1 cellular context compared by ENCODE assay signal in the genomic region with DNA sequence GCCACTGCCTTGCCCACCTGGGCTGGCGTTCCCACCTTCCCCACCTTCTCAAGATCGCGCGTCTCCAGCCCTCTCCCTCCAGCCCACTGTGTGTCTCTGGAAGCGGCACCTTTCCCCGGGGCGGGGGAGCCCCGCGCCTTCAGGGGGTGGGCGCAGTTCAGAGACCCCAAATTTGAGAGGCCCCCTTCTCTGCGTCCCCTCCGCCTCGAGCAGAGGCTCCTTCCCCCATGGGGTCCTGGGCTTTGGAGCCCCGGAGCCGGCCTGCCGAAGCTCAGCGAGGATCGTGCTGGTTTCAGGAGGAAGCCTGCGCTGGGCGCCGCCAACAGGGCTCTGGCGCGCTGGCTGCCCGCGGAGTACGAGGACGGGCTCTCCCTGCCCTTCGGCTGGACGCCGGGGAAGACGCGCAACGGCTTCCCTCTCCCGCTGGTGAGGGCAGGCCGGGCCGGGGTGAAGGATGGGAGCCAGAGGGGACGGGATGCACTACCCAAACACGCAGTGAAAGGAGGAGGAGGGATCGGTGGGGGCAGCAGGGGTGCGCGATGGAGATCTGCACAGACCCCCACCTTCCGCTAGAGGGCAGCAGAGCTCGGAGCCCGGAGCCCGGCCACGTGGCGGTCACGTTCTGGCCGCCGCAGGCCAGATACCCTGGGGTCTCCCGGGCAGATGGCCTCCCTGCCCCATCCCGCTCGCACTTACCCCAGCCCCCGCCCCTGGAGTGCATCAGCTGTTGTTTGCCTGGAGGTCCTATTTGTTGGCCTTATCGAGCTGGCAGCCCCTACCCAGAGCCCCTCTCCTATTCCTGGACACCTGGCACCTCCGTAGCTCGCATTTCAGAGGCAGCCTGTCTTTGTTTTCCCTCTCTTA.
A peak's percentile ranks its signal among the peaks of the same experiment; 100 is the strongest.
TF ChIP-seq lines count a peak whose summit lies in the region.

No MANE protein-coding gene starts in this region.

TF ChIP-seq in K562, 482 proteins besides CTCF, POLR2A, EP300 and RAD21 (continued from another document and continues in another):
- TF ChIP-seq RREB1 (CRISPR knock-in tag; IDR thresholded peaks at IDR 0.05): no peak
- TF ChIP-seq HDGF (IDR thresholded peaks at IDR 0.05): no peak
- TF ChIP-seq, protein P1, sequence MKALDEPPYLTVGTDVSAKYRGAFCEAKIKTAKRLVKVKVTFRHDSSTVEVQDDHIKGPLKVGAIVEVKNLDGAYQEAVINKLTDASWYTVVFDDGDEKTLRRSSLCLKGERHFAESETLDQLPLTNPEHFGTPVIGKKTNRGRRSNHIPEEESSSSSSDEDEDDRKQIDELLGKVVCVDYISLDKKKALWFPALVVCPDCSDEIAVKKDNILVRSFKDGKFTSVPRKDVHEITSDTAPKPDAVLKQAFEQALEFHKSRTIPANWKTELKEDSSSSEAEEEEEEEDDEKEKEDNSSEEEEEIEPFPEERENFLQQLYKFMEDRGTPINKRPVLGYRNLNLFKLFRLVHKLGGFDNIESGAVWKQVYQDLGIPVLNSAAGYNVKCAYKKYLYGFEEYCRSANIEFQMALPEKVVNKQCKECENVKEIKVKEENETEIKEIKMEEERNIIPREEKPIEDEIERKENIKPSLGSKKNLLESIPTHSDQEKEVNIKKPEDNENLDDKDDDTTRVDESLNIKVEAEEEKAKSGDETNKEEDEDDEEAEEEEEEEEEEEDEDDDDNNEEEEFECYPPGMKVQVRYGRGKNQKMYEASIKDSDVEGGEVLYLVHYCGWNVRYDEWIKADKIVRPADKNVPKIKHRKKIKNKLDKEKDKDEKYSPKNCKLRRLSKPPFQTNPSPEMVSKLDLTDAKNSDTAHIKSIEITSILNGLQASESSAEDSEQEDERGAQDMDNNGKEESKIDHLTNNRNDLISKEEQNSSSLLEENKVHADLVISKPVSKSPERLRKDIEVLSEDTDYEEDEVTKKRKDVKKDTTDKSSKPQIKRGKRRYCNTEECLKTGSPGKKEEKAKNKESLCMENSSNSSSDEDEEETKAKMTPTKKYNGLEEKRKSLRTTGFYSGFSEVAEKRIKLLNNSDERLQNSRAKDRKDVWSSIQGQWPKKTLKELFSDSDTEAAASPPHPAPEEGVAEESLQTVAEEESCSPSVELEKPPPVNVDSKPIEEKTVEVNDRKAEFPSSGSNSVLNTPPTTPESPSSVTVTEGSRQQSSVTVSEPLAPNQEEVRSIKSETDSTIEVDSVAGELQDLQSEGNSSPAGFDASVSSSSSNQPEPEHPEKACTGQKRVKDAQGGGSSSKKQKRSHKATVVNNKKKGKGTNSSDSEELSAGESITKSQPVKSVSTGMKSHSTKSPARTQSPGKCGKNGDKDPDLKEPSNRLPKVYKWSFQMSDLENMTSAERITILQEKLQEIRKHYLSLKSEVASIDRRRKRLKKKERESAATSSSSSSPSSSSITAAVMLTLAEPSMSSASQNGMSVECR (CRISPR knock-in tag; IDR thresholded peaks at IDR 0.05): no peak; the same call in 1 of the 2 replicates
- TF ChIP-seq ZNF592 (IDR thresholded peaks at IDR 0.05): peak; percentile 84
- no peak for TF ChIP-seq ZKSCAN8 (CRISPR knock-in tag; IDR thresholded peaks at IDR 0.05)
- TF ChIP-seq SMARCA5 (IDR thresholded peaks at IDR 0.05): no peak
- TF ChIP-seq MCM5 (IDR thresholded peaks at IDR 0.05; ENCODE audit: low read depth): no peak
- no peak for TF ChIP-seq NFXL1 (CRISPR knock-in tag; IDR thresholded peaks at IDR 0.05)
- TF ChIP-seq ZNF586 (CRISPR knock-in tag; conservative IDR thresholded peaks at IDR 0.05): no peak
- TF ChIP-seq CC2D1A (IDR thresholded peaks at IDR 0.05): no peak
- no peak for TF ChIP-seq BCL6 (CRISPR knock-in tag; IDR thresholded peaks at IDR 0.05)
- TF ChIP-seq ZNF551 (CRISPR knock-in tag; IDR thresholded peaks at IDR 0.05): no peak
- no peak for TF ChIP-seq NUFIP1 (IDR thresholded peaks at IDR 0.05; ENCODE audit: partially characterized antibody)
- TF ChIP-seq SIN3B (IDR thresholded peaks at IDR 0.05; ENCODE audit: low read depth): no peak
- no peak for TF ChIP-seq DNMT1 (IDR thresholded peaks at IDR 0.05)
- no peak; the same call in 1 of the 2 replicates for TF ChIP-seq MTA3 (IDR thresholded peaks at IDR 0.05; ENCODE audit: borderline replicate concordance)
- no peak for TF ChIP-seq MTF1 (CRISPR knock-in tag; IDR thresholded peaks at IDR 0.05; ENCODE audit: borderline replicate concordance)
- peak; percentile 30 to 68; a peak in 3 of 4 replicates for TF ChIP-seq RCOR1 (IDR thresholded peaks at IDR 0.05; ENCODE audit: borderline replicate concordance in 1 of 2, low read depth in 2 of 2, low read length in 2 of 2)
- no peak for TF ChIP-seq MIER1 (IDR thresholded peaks at IDR 0.05; ENCODE audit: low read depth)
- no peak for TF ChIP-seq CEBPZ (IDR thresholded peaks at IDR 0.05; ENCODE audit: borderline replicate concordance, low read depth, low read length)
- TF ChIP-seq, protein P2, sequence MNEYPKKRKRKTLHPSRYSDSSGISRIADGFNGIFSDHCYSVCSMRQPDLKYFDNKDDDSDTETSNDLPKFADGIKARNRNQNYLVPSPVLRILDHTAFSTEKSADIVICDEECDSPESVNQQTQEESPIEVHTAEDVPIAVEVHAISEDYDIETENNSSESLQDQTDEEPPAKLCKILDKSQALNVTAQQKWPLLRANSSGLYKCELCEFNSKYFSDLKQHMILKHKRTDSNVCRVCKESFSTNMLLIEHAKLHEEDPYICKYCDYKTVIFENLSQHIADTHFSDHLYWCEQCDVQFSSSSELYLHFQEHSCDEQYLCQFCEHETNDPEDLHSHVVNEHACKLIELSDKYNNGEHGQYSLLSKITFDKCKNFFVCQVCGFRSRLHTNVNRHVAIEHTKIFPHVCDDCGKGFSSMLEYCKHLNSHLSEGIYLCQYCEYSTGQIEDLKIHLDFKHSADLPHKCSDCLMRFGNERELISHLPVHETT (CRISPR knock-in tag; conservative IDR thresholded peaks at IDR 0.05 in 1 of 2, IDR thresholded peaks at IDR 0.05 in 1 of 2): no peak
- TF ChIP-seq HEY1 (CRISPR knock-in tag; IDR thresholded peaks at IDR 0.05; ENCODE audit: borderline replicate concordance): no peak
- TF ChIP-seq USF1 (CRISPR knock-in tag; IDR thresholded peaks at IDR 0.05): peak; percentile 79
- TF ChIP-seq PTTG1 (tag; IDR thresholded peaks at IDR 0.05; ENCODE audit: low read depth): no peak
- no peak for TF ChIP-seq POLR3A (IDR thresholded peaks at IDR 0.05; ENCODE audit: borderline replicate concordance, extremely low read depth, insufficient read depth, insufficient read length)
- TF ChIP-seq, protein P3, sequence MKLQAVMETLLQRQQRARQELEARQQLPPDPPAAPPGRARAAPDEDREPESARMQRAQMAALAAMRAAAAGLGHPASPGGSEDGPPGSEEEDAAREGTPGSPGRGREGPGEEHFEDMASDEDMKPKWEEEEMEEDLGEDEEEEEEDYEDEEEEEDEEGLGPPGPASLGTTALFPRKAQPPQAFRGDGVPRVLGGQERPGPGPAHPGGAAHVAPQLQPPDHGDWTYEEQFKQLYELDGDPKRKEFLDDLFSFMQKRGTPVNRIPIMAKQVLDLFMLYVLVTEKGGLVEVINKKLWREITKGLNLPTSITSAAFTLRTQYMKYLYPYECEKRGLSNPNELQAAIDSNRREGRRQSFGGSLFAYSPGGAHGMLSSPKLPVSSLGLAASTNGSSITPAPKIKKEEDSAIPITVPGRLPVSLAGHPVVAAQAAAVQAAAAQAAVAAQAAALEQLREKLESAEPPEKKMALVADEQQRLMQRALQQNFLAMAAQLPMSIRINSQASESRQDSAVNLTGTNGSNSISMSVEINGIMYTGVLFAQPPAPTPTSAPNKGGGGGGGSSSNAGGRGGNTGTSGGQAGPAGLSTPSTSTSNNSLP (IDR thresholded peaks at IDR 0.05; ENCODE audit: borderline replicate concordance, low read depth, low read length): no peak
- no peak for TF ChIP-seq ZNF589 (CRISPR knock-in tag; IDR thresholded peaks at IDR 0.05; ENCODE audit: low read depth)
- TF ChIP-seq TAF7 (tag; IDR thresholded peaks at IDR 0.05): no peak
